ENCODE assay signal across 1 cellular context in the genomic region with DNA sequence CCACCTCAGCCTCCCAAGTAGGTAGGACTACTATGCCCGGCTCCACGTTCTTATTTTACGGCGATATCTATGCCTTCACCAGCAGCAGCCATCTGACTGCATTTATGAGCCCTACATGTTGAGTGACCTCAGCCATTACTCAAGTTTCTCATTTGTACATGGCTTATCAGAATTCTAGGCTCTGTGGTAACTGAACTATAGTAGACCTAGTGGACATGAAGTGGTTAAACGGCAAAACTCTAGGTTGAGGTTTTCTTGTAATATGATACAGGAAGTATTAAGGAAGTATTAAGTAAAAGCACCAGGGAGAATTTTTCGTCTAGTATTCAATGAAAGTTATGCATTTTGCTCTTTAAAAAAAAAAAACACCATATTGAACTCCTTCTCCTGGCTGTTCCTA.
TF ChIP-seq lines count a peak whose summit lies in the region.

No MANE protein-coding gene starts in this region.

TF ChIP-seq in HCT116, 20 proteins besides CTCF, POLR2A, EP300 and RAD21 (continued from another document):
- TF ChIP-seq REST (IDR thresholded peaks at IDR 0.05; ENCODE audit: low read depth) (no peak), ZNF274 (IDR thresholded peaks at IDR 0.05; ENCODE audit: low read depth, low read length) (no peak), TCF7L2 (IDR thresholded peaks at IDR 0.05; ENCODE audit: borderline replicate concordance, extremely low read depth, insufficient read depth, insufficient read length) (no peak), CEBPB (IDR thresholded peaks at IDR 0.05; ENCODE audit: low read depth) (no peak), FOSL1 (IDR thresholded peaks at IDR 0.05; ENCODE audit: low read depth) (no peak), CBX3 (IDR thresholded peaks at IDR 0.05; ENCODE audit: low read depth) (no peak), JUND (IDR thresholded peaks at IDR 0.05) (no peak), EZH2phosphoT487 (IDR thresholded peaks at IDR 0.05; ENCODE audit: borderline replicate concordance) (no peak)
